Comparison of ENCODE assay signal across 2 cellular contexts in genomic region chr19:12692960-12693359, GRCh38.
TF ChIP-seq lines count a peak whose summit lies in the region.

No MANE protein-coding gene starts in this region.

TF ChIP-seq in HEK293, 187 proteins besides CTCF, POLR2A, EP300 and RAD21:
- no peak for TF ChIP-seq ZNF560 (tag by site-specific recombination; IDR thresholded peaks at IDR 0.05; ENCODE audit: borderline replicate concordance)
- 0 out of 2 replicates have a peak, but pooled peaks have one; percentile 52 for TF ChIP-seq ZNF768 (tag by site-specific recombination; IDR thresholded peaks at IDR 0.05)
- TF ChIP-seq SP7 (tag by site-specific recombination; IDR thresholded peaks at IDR 0.05) = no peak
- no peak for TF ChIP-seq IKZF3 (tag by site-specific recombination; IDR thresholded peaks at IDR 0.05)
- TF ChIP-seq ZNF626 (tag by site-specific recombination; IDR thresholded peaks at IDR 0.05) = no peak
- no peak for TF ChIP-seq ZNF223 (tag by site-specific recombination; IDR thresholded peaks at IDR 0.05)
- TF ChIP-seq ZNF175 (tag by site-specific recombination; IDR thresholded peaks at IDR 0.05) = no peak
- no peak for TF ChIP-seq ZNF140 (tag by site-specific recombination; IDR thresholded peaks at IDR 0.05)

TF ChIP-seq in K562, 482 proteins besides CTCF, POLR2A, EP300 and RAD21:
- TF ChIP-seq ZFP36 (IDR thresholded peaks at IDR 0.05; ENCODE audit: low read depth, low read length, partially characterized antibody) (peak; percentile 32), TAF1 (IDR thresholded peaks at IDR 0.05; ENCODE audit: control insufficient read depth, extremely low read depth, insufficient read depth, low read length, severe bottlenecking) (no peak), ZNF655 (CRISPR knock-in tag; IDR thresholded peaks at IDR 0.05) (no peak), BCOR (IDR thresholded peaks at IDR 0.05) (peak; percentile 35; the same call in 1 of the 2 replicates), NFIC (IDR thresholded peaks at IDR 0.05) (peak; percentile 30)
